8 cellular contexts compared by ENCODE assay signal in genomic region chr17:16353702-16354174, GRCh38. TPM values are rescaled to one million over a fixed set of nuclear protein-coding genes. Genes with fewer than 3 reads are reported as not detected.
DNase-seq lines count a peak whose midpoint lies in the region; ATAC-seq and TF ChIP-seq lines count a peak whose summit lies in the region.

No MANE protein-coding gene starts in this region.

- peak overlapping the region; percentile 73 for H3K4me3 ChIP-seq in kidney epithelial cell (ENCODE audit: low read depth, low read length)

- POLR2A ChIA-PET in GM10248 (lab: Yijun Ruan, JAX), result interaction anchor here (1.4 kb wide), 2 partner anchors 10 to 27 kb away, joined by 5 to 13 read pairs; partner anchors contain the start of gene UBB

- H3K36me3 Mint-ChIP-seq in T-helper 1 cell treated with Interleukin-12 subunit alpha and Interleukin-12 subunit beta and Interleukin-4 antibody, amounts not matched to agents 30 μg/mL and 1 μg/mL, for 36 hours (ENCODE audit: low read depth), result no peaks in the 10 kb centered on the region
- peaks cover 12% of the 10 kb centered on the region for H3K36me3 Mint-ChIP-seq in activated naive CD8-positive, alpha-beta T cell treated with anti-CD3 and anti-CD28 coated beads for 36 hours

- DNase-seq in T-helper 1 cell (no peak), kidney epithelial cell (ENCODE audit: low read depth) (no peak), substantia nigra (lab: John Stamatoyannopoulos, UW) (no peak), GM10248 (ENCODE audit: extremely low spot score) (no peak), NK-92 (lab: John Stamatoyannopoulos, UW; ENCODE audit: unreplicated experiment) (no peak)
- no peak for DNase-seq in activated naive CD8-positive, alpha-beta T cell treated with anti-CD3 and anti-CD28 coated beads for 36 hours

- no peak for ATAC-seq in GM19395 (IDR thresholded peaks at IDR 0.05; ENCODE audit: unreplicated experiment)

- CTCF ChIA-PET in GM10248 (lab: Yijun Ruan, JAX), result interaction anchor here (0.6 to 11.0 kb wide), 10 partner anchors 11 to 170 kb away, joined by 3 to 112 read pairs (median 5); no protein-coding TSS in a partner anchor

- H3K9me3 Mint-ChIP-seq in T-helper 1 cell treated with Interleukin-12 subunit alpha and Interleukin-12 subunit beta and Interleukin-4 antibody, amounts not matched to agents 30 μg/mL and 1 μg/mL, for 36 hours, result no peaks in the 10 kb centered on the region
- H3K9me3 Mint-ChIP-seq in activated naive CD8-positive, alpha-beta T cell treated with anti-CD3 and anti-CD28 coated beads for 36 hours, result no peaks in the 10 kb centered on the region

- TF ChIP-seq CTCF in kidney epithelial cell (IDR thresholded peaks at IDR 0.05; ENCODE audit: insufficient read depth, low read length, poor library complexity, severe bottlenecking) (no peak), GM10248 (IDR thresholded peaks at IDR 0.05; ENCODE audit: control extremely low read depth, extremely low read depth, low read depth, missing control alignments) (no peak)

- peak overlapping the region; percentile 77 for H3K4me3 Mint-ChIP-seq in T-helper 1 cell treated with Interleukin-12 subunit alpha and Interleukin-12 subunit beta and Interleukin-4 antibody, amounts not matched to agents 30 μg/mL and 1 μg/mL, for 36 hours
- peak overlapping the region; percentile 75 for H3K4me3 Mint-ChIP-seq in activated naive CD8-positive, alpha-beta T cell treated with anti-CD3 and anti-CD28 coated beads for 36 hours

- H3K4me1 Mint-ChIP-seq in T-helper 1 cell treated with Interleukin-12 subunit alpha and Interleukin-12 subunit beta and Interleukin-4 antibody, amounts not matched to agents 30 μg/mL and 1 μg/mL, for 36 hours (ENCODE audit: low read depth), result peaks cover 21% of the 10 kb centered on the region
- peaks cover 21% of the 10 kb centered on the region for H3K4me1 Mint-ChIP-seq in activated naive CD8-positive, alpha-beta T cell treated with anti-CD3 and anti-CD28 coated beads for 36 hours

- H3K27ac ChIP-seq in substantia nigra (ENCODE audit: low read depth, low read length, poor library complexity, severe bottlenecking), result peak overlapping the region; percentile 30

- no peaks in the 10 kb centered on the region for H3K36me3 ChIP-seq in kidney epithelial cell (ENCODE audit: control insufficient read depth, insufficient read depth, low read length)

- no peaks in the 10 kb centered on the region for H3K27me3 ChIP-seq in kidney epithelial cell (ENCODE audit: control insufficient read depth, insufficient read depth, low read length)

- peaks cover 35% of the 10 kb centered on the region for H3K27me3 Mint-ChIP-seq in T-helper 1 cell treated with Interleukin-12 subunit alpha and Interleukin-12 subunit beta and Interleukin-4 antibody, amounts not matched to agents 30 μg/mL and 1 μg/mL, for 36 hours (ENCODE audit: low read depth)
- H3K27me3 Mint-ChIP-seq in activated naive CD8-positive, alpha-beta T cell treated with anti-CD3 and anti-CD28 coated beads for 36 hours, result no peaks in the 10 kb centered on the region

- peak overlapping the region; percentile 45 for H3K27ac Mint-ChIP-seq in T-helper 1 cell treated with Interleukin-12 subunit alpha and Interleukin-12 subunit beta and Interleukin-4 antibody, amounts not matched to agents 30 μg/mL and 1 μg/mL, for 36 hours
- peak overlapping the region; percentile 68 for H3K27ac Mint-ChIP-seq in activated naive CD8-positive, alpha-beta T cell treated with anti-CD3 and anti-CD28 coated beads for 36 hours

RNA-seq across cellular contexts. Expression of gene CENPV, which starts 0.5 kb away (rescaled TPM):
- total RNA-seq in activated naive CD8-positive, alpha-beta T cell treated with anti-CD3 and anti-CD28 coated beads for 36 hours, result 100 to 1,000 TPM; 145 to 154 TPM
- total RNA-seq in kidney epithelial cell, result 42.6 and 68.4 TPM in 2 replicates

RNA-seq across cellular contexts. Expression of gene UBB, which starts 27.2 kb away (rescaled TPM):
- total RNA-seq in activated naive CD8-positive, alpha-beta T cell treated with anti-CD3 and anti-CD28 coated beads for 36 hours, result 1,000 to 10,000 TPM; 1,498 to 1,547 TPM
- total RNA-seq in kidney epithelial cell, result 820 and 911 TPM in 2 replicates
